ENCODE assay signal across 36 cellular contexts in genomic region chr6:52933778-52934177, GRCh38. TPM values are rescaled to one million over a fixed set of nuclear protein-coding genes. Genes with fewer than 3 reads are reported as not detected.
"Had no signal": no experiment of that assay in that cellular context is flagged by ENCODE, and none has a peak within 500 bp of the region (broad histone marks: within the 10 kb centered on the region; RNA-seq: fewer than 3 reads in every experiment).

No MANE protein-coding gene starts in this region.

- H3K4me3 ChIP-seq: adrenal gland, ascending aorta, cardiac muscle cell had no signal

- H3K27me3 ChIP-seq: adrenal gland, ascending aorta, cardiac muscle cell had no signal

- ATAC-seq: activated CD8-positive, alpha-beta T cell treated with anti-CD3 and anti-CD28 coated beads for 36 hours; activated naive CD4-positive, alpha-beta T cell treated with anti-CD3 and anti-CD28 coated beads, Interleukin-2, amount 50 U/mL, for 72 hours; activated T-cell treated with anti-CD3 and anti-CD28 coated beads, Interleukin-2, amount 50 U/mL, for 4 hours; activated T-cell treated with anti-CD3 and anti-CD28 coated beads, Interleukin-2, amount 50 U/mL, for 72 hours; activated T-helper 17 cell treated with anti-CD3 and anti-CD28 coated beads, Interleukin-2, amount 50 U/mL, for 72 hours had no signal

- H3K4me1 ChIP-seq: ascending aorta had no signal

- DNase-seq: activated B cell treated with CpG ODN at 0.5 μM for 24 hours; activated CD4-positive, alpha-beta memory T cell treated with anti-CD3 and anti-CD28 coated beads for 36 hours; activated CD4-positive, alpha-beta T cell treated with anti-CD3 and anti-CD28 coated beads for 4 hours; activated CD4-positive, alpha-beta T cell treated with anti-CD3 and anti-CD28 coated beads, Interleukin-2, amount 10 ng/mL, durations not matched to agents 24 days and 14 days; activated CD4-positive, alpha-beta T cell treated with anti-CD3 and anti-CD28 coated beads, Interleukin-2, amount 50 U/mL, for 1 hour; activated CD4-positive, alpha-beta T cell treated with anti-CD3 and anti-CD28 coated beads, Interleukin-2, amount 50 U/mL, for 4 hours; activated CD4-positive, CD25-positive, alpha-beta regulatory T cell treated with anti-CD3 and anti-CD28 coated beads, Interleukin-2, amount 50 U/mL, for 72 hours; activated CD8-positive, alpha-beta memory T cell treated with anti-CD3 and anti-CD28 coated beads, Interleukin-2, amount 50 U/mL, for 4 hours; activated CD8-positive, alpha-beta T cell treated with anti-CD3 and anti-CD28 coated beads for 36 hours; activated effector memory CD4-positive, alpha-beta T cell treated with anti-CD3 and anti-CD28 coated beads, Interleukin-2, amount 50 U/mL, for 16 hours; activated gamma-delta T cell treated with Interleukin-2 at 50 U/mL for 16 hours; activated naive CD4-positive, alpha-beta T cell; activated naive CD4-positive, alpha-beta T cell treated with anti-CD3 and anti-CD28 coated beads for 36 hours; activated naive CD4-positive, alpha-beta T cell treated with anti-CD3 and anti-CD28 coated beads, Interleukin-2, amount 50 U/mL, for 16 hours; activated naive CD8-positive, alpha-beta T cell treated with anti-CD3 and anti-CD28 coated beads for 36 hours; activated T-cell treated with anti-CD3 and anti-CD28 coated beads for 4 hours; activated T-cell treated with anti-CD3 and anti-CD28 coated beads, Interleukin-2, amount 50 U/mL, for 1 hour; activated T-cell treated with anti-CD3 and anti-CD28 coated beads, Interleukin-2, amount 50 U/mL, for 4 hours; activated T-cell treated with anti-CD3 and anti-CD28 coated beads, Interleukin-2, amount 50 U/mL, for 72 hours; adrenal gland; amygdala; anterior cingulate cortex; caudate nucleus; cerebellar nuclear complex; T-helper 1 cell; T-helper 2 cell; T-helper 9 cell had no signal

- H3K9me3 ChIP-seq: adrenal gland, ascending aorta had no signal

- H3K36me3 ChIP-seq: adrenal gland, ascending aorta, cardiac muscle cell had no signal

- H3K27ac ChIP-seq: adrenal gland, ascending aorta, cardiac muscle cell, VCaP had no signal

RNA-seq across cellular contexts. Expression of gene GSTA3, which starts 24.3 kb away (rescaled TPM):
- total RNA-seq: activated B cell treated with CpG ODN at 0.5 μM for 24 hours; activated CD4-positive, alpha-beta memory T cell treated with anti-CD3 and anti-CD28 coated beads for 36 hours; activated CD4-positive, alpha-beta T cell treated with anti-CD3 and anti-CD28 coated beads, Interleukin-2, amount 10 ng/mL, durations not matched to agents 24 days and 14 days; activated CD8-positive, alpha-beta memory T cell treated with anti-CD3 and anti-CD28 coated beads for 36 hours; activated CD8-positive, alpha-beta T cell treated with anti-CD3 and anti-CD28 coated beads for 36 hours; activated naive CD4-positive, alpha-beta T cell treated with anti-CD3 and anti-CD28 coated beads for 36 hours; activated naive CD4-positive, alpha-beta T cell treated with anti-CD3 and anti-CD28 coated beads, Interleukin-2, amount 50 U/mL, for 72 hours; activated naive CD8-positive, alpha-beta T cell treated with anti-CD3 and anti-CD28 coated beads for 36 hours; activated T-cell treated with anti-CD3 and anti-CD28 coated beads, Interleukin-2, amount 50 U/mL, for 4 hours; activated T-cell treated with anti-CD3 and anti-CD28 coated beads, Interleukin-2, amount 50 U/mL, for 72 hours; activated T-helper 1 cell treated with anti-CD3 and anti-CD28 coated beads, Interleukin-12 subunit alpha, Interleukin-12 subunit beta, Interleukin-2, Interleukin-4 antibody, amounts not matched to agents 30 ng/mL and 10 ng/mL and 1 ng/mL, durations not matched to agents 14 hours and 24 hours and 36 hours; activated T-helper 17 cell treated with anti-CD3 and anti-CD28 coated beads, Interleukin-2, amount 50 U/mL, for 72 hours; ascending aorta; bronchial epithelial cell; cardiac muscle cell; chondrocyte had no signal
- polyA plus RNA-seq: cardiac muscle cell had no signal
